In the genomic region with DNA sequence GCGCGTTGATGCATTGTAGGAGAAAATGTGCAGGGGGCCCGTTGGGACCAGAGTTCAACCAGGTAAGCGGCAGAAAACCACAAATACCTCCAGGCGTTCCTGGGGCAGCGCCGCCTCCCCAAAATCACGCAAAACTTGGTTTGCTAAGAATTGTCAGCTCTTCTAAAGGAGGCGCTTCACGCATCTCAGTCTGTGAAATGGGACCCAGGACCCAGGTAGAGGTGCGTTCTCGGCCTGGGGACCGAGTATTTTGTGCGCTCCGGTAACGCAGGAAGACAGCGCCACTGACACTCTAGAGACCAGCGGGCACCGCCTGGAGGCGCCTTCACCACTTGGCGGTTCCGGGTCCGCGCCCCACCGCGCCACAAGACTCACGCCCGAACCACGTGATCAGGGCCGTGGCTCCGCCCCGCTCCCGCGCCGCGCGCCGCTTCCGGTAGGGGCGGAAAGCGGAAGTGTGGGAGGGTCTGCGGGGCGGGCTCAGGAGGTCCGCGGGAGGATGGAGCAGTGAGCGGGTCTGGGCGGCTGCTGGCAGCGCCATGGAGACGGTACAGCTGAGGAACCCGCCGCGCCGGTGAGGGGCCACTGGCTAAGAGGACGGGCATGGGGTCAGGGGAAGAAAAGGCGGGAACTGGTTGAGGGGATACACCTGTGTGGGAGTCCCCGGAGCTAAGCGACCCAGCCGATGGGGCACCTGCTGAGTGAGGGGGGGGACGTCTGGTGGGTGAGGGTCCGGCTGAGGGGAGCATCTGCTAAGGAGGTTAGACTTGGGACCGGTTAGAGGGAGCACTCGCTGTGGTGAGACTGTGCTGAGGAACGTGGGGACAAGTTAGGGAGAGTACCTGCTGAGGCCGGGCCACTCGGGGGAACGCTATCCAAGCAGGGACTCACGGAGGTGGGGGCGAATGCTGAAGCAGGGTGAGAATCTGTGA, we compare ENCODE assay signal across 9 cellular contexts. TPM values are rescaled to one million over a fixed set of nuclear protein-coding genes. Genes with fewer than 3 reads are reported as not detected.
DNase-seq lines count a peak whose midpoint lies in the region; ATAC-seq, FAIRE-seq and TF ChIP-seq lines count a peak whose summit lies in the region.
"Had no signal": no experiment of that assay in that cellular context is flagged by ENCODE, and none has a peak within 500 bp of the region (broad histone marks: within the 10 kb centered on the region; RNA-seq: fewer than 3 reads in every experiment).

A gene (plus strand): TSS at position 483 of the 932 bp plus-strand sequence. CDS start 57 bp downstream, at position 540.

- peak; percentile 95 for DNase-seq in AG20443 (ENCODE audit: low spot score)
- DNase-seq in NCI-H446 treated with DMSO at 0.1 percent for 48 hours (lab: John Stamatoyannopoulos, UW): peak; percentile 84
- peak; percentile 96 for DNase-seq in activated CD4-positive, CD25-positive, alpha-beta regulatory T cell treated with anti-CD3 and anti-CD28 coated beads, Interleukin-2, amount 50 U/mL, for 72 hours
- DNase-seq in cerebellar nuclear complex (lab: John Stamatoyannopoulos, UW): peak; percentile 35 to 83
- peak; percentile 98 for DNase-seq in kidney
- DNase-seq in stimulated activated CD4-positive, alpha-beta T cell treated with anti-CD3 and anti-CD28 coated beads, Interleukin-15, amount 100 ng/mL, for 48 hours (ENCODE audit: low read depth in 2 of 2): peak; percentile 86 to 93

- peaks cover 4 to 10% of the 10 kb centered on the region in 2 donors for H3K4me1 ChIP-seq in kidney (ENCODE audit: control insufficient read depth in 1 of 2, insufficient read depth in 1 of 2, low read depth in 1 of 2, low read length in 2 of 2)

- H3K36me3 ChIP-seq in kidney (ENCODE audit: control insufficient read depth in 1 of 2, insufficient read depth in 2 of 2, low read length in 2 of 2): no peaks in the 10 kb centered on the region

- intact Hi-C loops in kidney (cut with DNase I): no loop called here

- H3K9ac ChIP-seq in kidney (ENCODE audit: low read length in 2 of 2): peak within 1 kb of the TSS; percentile 92 to 94

- peak; percentile 39 for TF ChIP-seq CTCF in kidney (IDR thresholded peaks at IDR 0.05; ENCODE audit: borderline replicate concordance, extremely low read depth, insufficient read depth)

- ATAC-seq in GM19035 (IDR thresholded peaks at IDR 0.05; ENCODE audit: unreplicated experiment): peak; percentile 65
- peak; percentile 74 for ATAC-seq in HG03354 (IDR thresholded peaks at IDR 0.05; ENCODE audit: poor library complexity, severe bottlenecking, unreplicated experiment)

- H3K27ac ChIP-seq in kidney (ENCODE audit: low read depth in 2 of 2, low read length in 2 of 2): peak within 1 kb of the TSS; percentile 84 to 86

- no peaks in the 10 kb centered on the region for H3K9me3 ChIP-seq in kidney (ENCODE audit: control insufficient read depth in 1 of 2, low read length in 2 of 2)

- H3K4me3 ChIP-seq in kidney (ENCODE audit: low read length in 2 of 2): peak within 1 kb of the TSS; percentile 92 to 94

- FAIRE-seq in kidney (lab: Jason Lieb, UNC): no peak
- FAIRE-seq: islet of Langerhans had no signal

RNA-seq across cellular contexts. Expression of the gene that starts here (rescaled TPM):
- 41.0 TPM for total RNA-seq in kidney
- 4.3 TPM for polyA plus RNA-seq in kidney (ENCODE audit: insufficient read depth, low read depth, low replicate concordance)

Comparison
In these comparisons a context has a peak if more than half of its experiments do, and no peak if none do; other contexts are left out.
1. Peak in every context shown above with its lines: DNase-seq, ATAC-seq, H3K4me3 ChIP-seq and H3K27ac ChIP-seq.